ENCODE assay signal across 1 cellular context in genomic region chr19:50662442-50663279, GRCh38.
TF ChIP-seq lines count a peak whose summit lies in the region.

No MANE protein-coding gene starts in this region.

TF ChIP-seq in K562, 482 proteins besides CTCF, POLR2A, EP300 and RAD21 (continued from another document):
- TF ChIP-seq ZNF318 (IDR thresholded peaks at IDR 0.05; ENCODE audit: borderline replicate concordance in 1 of 2, low read depth in 1 of 2) (no peak), PYGO2 (tag; IDR thresholded peaks at IDR 0.05) (no peak), FIP1L1 (IDR thresholded peaks at IDR 0.05; ENCODE audit: low read depth, low read length, poor library complexity, severe bottlenecking) (no peak), HBP1 (CRISPR knock-in tag; IDR thresholded peaks at IDR 0.05) (0 out of 2 replicates have a peak, but pooled peaks have one; percentile 39), XRCC4 (IDR thresholded peaks at IDR 0.05; ENCODE audit: extremely low read depth, insufficient read depth, insufficient read length) (no peak), ZBTB9 (CRISPR knock-in tag; IDR thresholded peaks at IDR 0.05) (no peak), CBX3 (IDR thresholded peaks at IDR 0.05; ENCODE audit: borderline replicate concordance in 1 of 2, low read length in 2 of 2) (no peak), RBM25 (IDR thresholded peaks at IDR 0.05; ENCODE audit: low read depth, low read length, severe bottlenecking) (peak; percentile 81)
